In genomic region chr19:43148233-43148632, GRCh38 we compare ENCODE assay signal across 17 cellular contexts. TPM values are rescaled to one million over a fixed set of nuclear protein-coding genes. Genes with fewer than 3 reads are reported as not detected.
DNase-seq lines count a peak whose midpoint lies in the region; ATAC-seq and TF ChIP-seq lines count a peak whose summit lies in the region.
"Had no signal": no experiment of that assay in that cellular context is flagged by ENCODE, and none has a peak within 500 bp of the region (broad histone marks: within the 10 kb centered on the region; RNA-seq: fewer than 3 reads in every experiment).

No MANE protein-coding gene starts in this region.

- no peak overlapping the region for H3K4me2 ChIP-seq in osteoblast (ENCODE audit: insufficient read depth, low read length)

- H3K27me3 ChIP-seq in osteoblast (ENCODE audit: insufficient read depth, low read length) (no peaks in the 10 kb centered on the region), aorta (ENCODE audit: control insufficient read depth in 1 of 2, insufficient read depth in 2 of 2, low read length in 1 of 2) (no peaks in the 10 kb centered on the region)
- H3K27me3 ChIP-seq: pancreas had no signal

- peaks cover 12 to 15% of the 10 kb centered on the region in 2 donors for H3K27me3 Mint-ChIP-seq in natural killer cell (ENCODE audit: low read depth in 2 of 2)

- no peaks in the 10 kb centered on the region for H3K36me3 Mint-ChIP-seq in natural killer cell
- H3K36me3 Mint-ChIP-seq: stimulated activated memory B cell treated with anti-CD40 and anti-IgM and Interleukin-4, amounts not matched to agents 10 μg/mL and 1 μg/mL and 100 μg/mL, for 72 hours had no signal

- TF ChIP-seq CTCF in osteoblast (IDR thresholded peaks at IDR 0.05; ENCODE audit: extremely low read depth, low read depth, low read length): no peak
- TF ChIP-seq CTCF in natural killer cell (IDR thresholded peaks at IDR 0.05): no peak

- peak; percentile 51 for DNase-seq in Daoy (ENCODE audit: low read depth)
- DNase-seq in NCI-H226: peak; percentile 89
- DNase-seq in epidermal melanocyte (ENCODE audit: insufficient read length, low spot score): peak; percentile 15
- DNase-seq in osteoblast (ENCODE audit: insufficient read length, low spot score, missing footprints): peak; percentile 21
- DNase-seq in natural killer cell: no peak
- DNase-seq in aorta: no peak
- DNase-seq in GM19238 (ENCODE audit: insufficient read length, low spot score): no peak
- DNase-seq in D341Med (ENCODE audit: low spot score): no peak
- DNase-seq: activated CD4-positive, alpha-beta T cell treated with anti-CD3 and anti-CD28 coated beads for 36 hours; activated T-cell treated with anti-CD3 and anti-CD28 coated beads, Interleukin-2, amount 50 U/mL, for 48 hours; anterior cingulate cortex; hypothalamus; mesenchymal stem cell; pancreas had no signal

- H3K27ac Mint-ChIP-seq in natural killer cell: no peak overlapping the region
- H3K27ac Mint-ChIP-seq: activated CD4-positive, alpha-beta T cell treated with anti-CD3 and anti-CD28 coated beads for 36 hours; stimulated activated memory B cell treated with anti-CD40 and anti-IgM and Interleukin-4, amounts not matched to agents 10 μg/mL and 1 μg/mL and 100 μg/mL, for 72 hours had no signal

- no peak overlapping the region for H3K4me3 Mint-ChIP-seq in natural killer cell
- H3K4me3 Mint-ChIP-seq: activated CD4-positive, alpha-beta T cell treated with anti-CD3 and anti-CD28 coated beads for 36 hours; stimulated activated memory B cell treated with anti-CD40 and anti-IgM and Interleukin-4, amounts not matched to agents 10 μg/mL and 1 μg/mL and 100 μg/mL, for 72 hours had no signal

- H3K9me3 ChIP-seq in osteoblast (ENCODE audit: low read depth, low read length): no peaks in the 10 kb centered on the region
- H3K9me3 ChIP-seq in aorta (ENCODE audit: control insufficient read depth, low read length): peaks cover 2% of the 10 kb centered on the region
- H3K9me3 ChIP-seq: pancreas had no signal

- no peaks in the 10 kb centered on the region for H4K20me1 ChIP-seq in osteoblast (ENCODE audit: insufficient read depth, low read length)

- H3K9me3 Mint-ChIP-seq in natural killer cell: peaks cover 0 to 3% of the 10 kb centered on the region in 2 donors

- ATAC-seq in natural killer cell (no peak), aorta (ENCODE audit: low FRiP score) (no peak)
- ATAC-seq: activated CD4-positive, alpha-beta T cell treated with anti-CD3 and anti-CD28 coated beads for 36 hours; pancreas; stimulated activated memory B cell treated with anti-CD40 and anti-IgM and Interleukin-4, amounts not matched to agents 10 μg/mL and 1 μg/mL and 100 μg/mL, for 72 hours had no signal

- no peaks in the 10 kb centered on the region for H3K79me2 ChIP-seq in osteoblast (ENCODE audit: insufficient read depth, low read length)

- H3K27ac ChIP-seq in osteoblast (ENCODE audit: low read depth, low read length) (no peak overlapping the region), aorta (ENCODE audit: low read depth in 1 of 2, low read length in 2 of 2) (no peak overlapping the region)
- H3K27ac ChIP-seq: C4-2B, pancreas had no signal

- H3K4me3 ChIP-seq in osteoblast (ENCODE audit: insufficient read depth, low read length) (no peak overlapping the region), aorta (ENCODE audit: low read length in 2 of 2) (no peak overlapping the region)
- H3K4me3 ChIP-seq: pancreas had no signal

- H3K4me1 ChIP-seq in osteoblast (ENCODE audit: insufficient read depth, low read length): peaks cover 10% of the 10 kb centered on the region
- H3K4me1 ChIP-seq in aorta (ENCODE audit: control insufficient read depth in 1 of 2, insufficient read depth in 2 of 2, low read length in 2 of 2): no peaks in the 10 kb centered on the region
- H3K4me1 ChIP-seq: pancreas had no signal

- no peaks in the 10 kb centered on the region for H3K4me1 Mint-ChIP-seq in natural killer cell
- H3K4me1 Mint-ChIP-seq: activated CD4-positive, alpha-beta T cell treated with anti-CD3 and anti-CD28 coated beads for 36 hours; stimulated activated memory B cell treated with anti-CD40 and anti-IgM and Interleukin-4, amounts not matched to agents 10 μg/mL and 1 μg/mL and 100 μg/mL, for 72 hours had no signal

- 43 to 67% methylated on average over 1 of the region's 1 CpG for WGBS in aorta, 2 donors

- H3K36me3 ChIP-seq in osteoblast (ENCODE audit: insufficient read depth, low read length) (no peaks in the 10 kb centered on the region), aorta (ENCODE audit: control insufficient read depth in 1 of 2, insufficient read depth in 2 of 2, low read length in 1 of 2) (no peaks in the 10 kb centered on the region)
- H3K36me3 ChIP-seq: pancreas had no signal

- intact Hi-C loops in natural killer cell (cut with micrococcal nuclease) (no loop called here), aorta (cut with DNase I) (no loop called here)

- H2AFZ ChIP-seq in osteoblast (ENCODE audit: low read length): no peak overlapping the region

RNA-seq across cellular contexts. Expression of gene PSG5, which starts 38.1 kb away (rescaled TPM):
- 0.80 and 5.1 TPM in 2 replicates for total RNA-seq in Daoy (2014; rRNA removed; shearing (Covaris generic))
- total RNA-seq in osteoblast (1.4 and 11.8 TPM in 2 replicates), natural killer cell (not detected), aorta (not detected)
- not detected for polyA plus RNA-seq in aorta
- total RNA-seq: activated CD4-positive, alpha-beta T cell treated with anti-CD3 and anti-CD28 coated beads for 36 hours; T-helper 1 cell treated with Interleukin-12 subunit alpha and Interleukin-12 subunit beta and Interleukin-4 antibody, amounts not matched to agents 30 ng/mL and 1 ng/mL, for 36 hours had no signal

RNA-seq across cellular contexts. Expression of gene PSG4, which starts 57.2 kb away (rescaled TPM):
- 0.27 and 0.69 TPM in 2 replicates for total RNA-seq in Daoy (2014; rRNA removed; shearing (Covaris generic))
- total RNA-seq in osteoblast (under 0.01 and 1.1 TPM in 2 replicates), natural killer cell (not detected), aorta (not detected)
- not detected for polyA plus RNA-seq in aorta
- total RNA-seq: activated CD4-positive, alpha-beta T cell treated with anti-CD3 and anti-CD28 coated beads for 36 hours; T-helper 1 cell treated with Interleukin-12 subunit alpha and Interleukin-12 subunit beta and Interleukin-4 antibody, amounts not matched to agents 30 ng/mL and 1 ng/mL, for 36 hours had no signal

Comparison
In these comparisons a context has a peak if more than half of its experiments do, and no peak if none do; other contexts are left out.
1. DNase-seq: peak in Daoy (single experiment), NCI-H226 (single experiment), epidermal melanocyte (single experiment) and osteoblast (single experiment); none in natural killer cell (single experiment), aorta (0 of 2), GM19238 (single experiment) and D341Med (single experiment).